ENCODE assay signal across 9 cellular contexts in the genomic region with DNA sequence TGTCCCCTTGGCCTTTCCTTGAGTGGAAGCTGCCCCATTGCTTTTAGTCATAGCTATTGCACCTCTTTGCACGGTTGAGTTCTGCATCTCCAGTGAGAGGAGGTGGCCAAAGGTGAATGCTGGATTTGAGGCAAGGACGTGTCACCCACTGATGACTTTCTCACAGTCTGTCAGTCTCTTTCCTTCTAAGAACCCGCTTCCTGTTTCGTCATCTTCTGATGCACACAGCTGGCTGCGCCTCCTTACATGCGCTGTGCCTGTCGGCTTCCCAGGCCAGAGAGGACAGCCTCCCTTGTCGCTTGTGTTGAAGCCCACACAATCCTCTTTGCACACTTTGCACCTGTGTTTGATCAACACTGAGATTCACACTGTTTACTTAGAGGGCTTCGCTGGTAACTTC. TPM values are rescaled to one million over a fixed set of nuclear protein-coding genes. Genes with fewer than 3 reads are reported as not detected.
DNase-seq lines count a peak whose midpoint lies in the region; ATAC-seq and TF ChIP-seq lines count a peak whose summit lies in the region.
"Had no signal": no experiment of that assay in that cellular context is flagged by ENCODE, and none has a peak within 500 bp of the region (broad histone marks: within the 10 kb centered on the region; RNA-seq: fewer than 3 reads in every experiment).

No MANE protein-coding gene starts in this region.

- H3K4me3 ChIP-seq in dorsolateral prefrontal cortex (no peak overlapping the region), vagina (no peak overlapping the region)

- H3K36me3 ChIP-seq in vagina: peaks cover 0 to 27% of the 10 kb centered on the region in 2 donors

- intact Hi-C loops in dorsolateral prefrontal cortex (cut with DNase I) (loop anchor here in 1 of 2 donors (5.0 kb wide), 1 partner anchor 78 kb away; no protein-coding TSS in a partner anchor), vagina (cut with DNase I) (no loop called here)

- H3K27me3 ChIP-seq in dorsolateral prefrontal cortex (no peaks in the 10 kb centered on the region), vagina (no peaks in the 10 kb centered on the region)

- no peak for TF ChIP-seq POLR2A in vagina (IDR thresholded peaks at IDR 0.05)

- ATAC-seq in GM21576 (IDR thresholded peaks at IDR 0.05; ENCODE audit: unreplicated experiment): peak; percentile 56

- TF ChIP-seq CTCF in dorsolateral prefrontal cortex (IDR thresholded peaks at IDR 0.05 in 54 of 56, conservative IDR thresholded peaks at IDR 0.05 in 2 of 56; ENCODE audit: low read depth in 1 of 56, partially characterized antibody in 56 of 56) (no peak), vagina (IDR thresholded peaks at IDR 0.05) (no peak)

- peak; percentile 82 for DNase-seq in activated CD4-positive, alpha-beta T cell treated with anti-CD3 and anti-CD28 coated beads for 48 hours
- DNase-seq in dorsolateral prefrontal cortex (peak in 1 of 10 donors; percentile 38), vagina (ENCODE audit: extremely low spot score in 2 of 2) (no peak), inferior parietal cortex (ENCODE audit: extremely low spot score) (no peak), HPDE6-E6E7 (ENCODE audit: extremely low spot score) (no peak), NCI-H187 (lab: John Stamatoyannopoulos, UW) (no peak)
- peak; percentile 55 for DNase-seq in stimulated activated CD8-positive, alpha-beta memory T cell treated with anti-CD3 and anti-CD28 coated beads, Interleukin-2, amount 100 ng/mL, for 1 hour (ENCODE audit: low read depth in 2 of 2)
- DNase-seq: occipital lobe had no signal

- H3K4me1 ChIP-seq in vagina: no peaks in the 10 kb centered on the region

- H3K27ac ChIP-seq in dorsolateral prefrontal cortex: peak overlapping the region in 40 of 59 donors; percentile 0 to 83 (median 48)
- H3K27ac ChIP-seq in vagina: no peak overlapping the region

- no peaks in the 10 kb centered on the region for H3K9me3 ChIP-seq in vagina

RNA-seq across cellular contexts. Expression of gene PWP2, which starts 41.8 kb away (rescaled TPM):
- 10 to 100 TPM in 86 of 120 experiments, 1 to 10 TPM in 34; 1.7 to 49.2 (median 15.0) TPM for total RNA-seq in dorsolateral prefrontal cortex
- 20.4 TPM for total RNA-seq in vagina

RNA-seq across cellular contexts. Expression of gene TRAPPC10, which starts 53.3 kb away (rescaled TPM):
- total RNA-seq in dorsolateral prefrontal cortex (100 to 1,000 TPM in 1 of 120 experiments, 10 to 100 TPM in 119; 49.1 to 103 (median 69.3) TPM), vagina (22.6 TPM)

Comparison
In these comparisons a context has a peak if more than half of its experiments do, and no peak if none do; other contexts are left out.
1. DNase-seq: peak in activated CD4-positive, alpha-beta T cell treated with anti-CD3 and anti-CD28 coated beads for 48 hours (single experiment) and stimulated activated CD8-positive, alpha-beta memory T cell treated with anti-CD3 and anti-CD28 coated beads, Interleukin-2, amount 100 ng/mL, for 1 hour (2 of 2); none in vagina (0 of 2), inferior parietal cortex (single experiment), HPDE6-E6E7 (single experiment) and NCI-H187 (0 of 2).